13 cellular contexts compared by ENCODE assay signal in the genomic region with DNA sequence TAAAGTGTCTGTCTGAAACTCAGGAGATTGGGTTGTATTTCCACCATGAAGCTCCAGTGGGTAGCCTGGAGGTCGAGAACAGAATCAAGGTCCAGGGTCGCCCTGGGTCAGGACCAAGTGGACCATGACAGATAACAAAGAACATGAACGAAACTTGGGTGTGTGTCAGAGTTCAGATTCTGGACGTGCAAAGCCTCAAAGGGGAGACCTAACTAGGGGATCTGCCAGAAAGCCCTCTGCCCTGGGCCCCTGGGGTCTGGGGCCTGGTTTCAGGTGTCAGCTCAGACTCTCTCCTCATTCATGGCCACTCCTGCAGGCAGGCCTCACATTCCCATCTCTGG. TPM values are rescaled to one million over a fixed set of nuclear protein-coding genes. Genes with fewer than 3 reads are reported as not detected.
DNase-seq lines count a peak whose midpoint lies in the region; ATAC-seq and TF ChIP-seq lines count a peak whose summit lies in the region.
"Had no signal": no experiment of that assay in that cellular context is flagged by ENCODE, and none has a peak within 500 bp of the region (broad histone marks: within the 10 kb centered on the region; RNA-seq: fewer than 3 reads in every experiment).

No MANE protein-coding gene starts in this region.

- H3K79me2 ChIP-seq in osteoblast (ENCODE audit: insufficient read depth, low read length): peaks cover 4% of the 10 kb centered on the region

- peaks cover 0 to 3% (median 0%) of the 10 kb centered on the region in 7 donors for H3K9me3 Mint-ChIP-seq in naive B cell
- no peaks in the 10 kb centered on the region for H3K9me3 Mint-ChIP-seq in activated CD4-positive, alpha-beta T cell treated with anti-CD3 and anti-CD28 coated beads, Interleukin-2, amount 10 ng/mL, durations not matched to agents 24 days and 14 days

- H3K36me3 Mint-ChIP-seq in naive B cell: peaks cover under 1 to 5% of the 10 kb centered on the region in 2 donors
- H3K36me3 Mint-ChIP-seq in activated CD4-positive, alpha-beta T cell treated with anti-CD3 and anti-CD28 coated beads, Interleukin-2, amount 10 ng/mL, durations not matched to agents 24 days and 14 days (ENCODE audit: low read depth): peaks cover 6% of the 10 kb centered on the region

- peaks cover 0 to 75% (median 46%) of the 10 kb centered on the region in 4 donors for H3K4me1 ChIP-seq in tibial nerve
- H3K4me1 ChIP-seq in osteoblast (ENCODE audit: insufficient read depth, low read length): peaks cover 24% of the 10 kb centered on the region

- no peaks in the 10 kb centered on the region for H3K27me3 ChIP-seq in tibial nerve
- H3K27me3 ChIP-seq in osteoblast (ENCODE audit: insufficient read depth, low read length): no peaks in the 10 kb centered on the region

- TF ChIP-seq EP300 in tibial nerve (IDR thresholded peaks at IDR 0.05): no peak

- peaks cover 0 to 15% (median 9%) of the 10 kb centered on the region in 3 donors for H3K27me3 Mint-ChIP-seq in naive B cell
- no peaks in the 10 kb centered on the region for H3K27me3 Mint-ChIP-seq in activated CD4-positive, alpha-beta T cell treated with anti-CD3 and anti-CD28 coated beads, Interleukin-2, amount 10 ng/mL, durations not matched to agents 24 days and 14 days

- no peak for TF ChIP-seq CTCF in tibial nerve (IDR thresholded peaks at IDR 0.05)
- no peak for TF ChIP-seq CTCF in osteoblast (IDR thresholded peaks at IDR 0.05; ENCODE audit: extremely low read depth, low read depth, low read length)

- peak overlapping the region; percentile 66 to 78 (median 74) for H3K4me3 ChIP-seq in tibial nerve
- H3K4me3 ChIP-seq in osteoblast (ENCODE audit: insufficient read depth, low read length): no peak overlapping the region
- H3K4me3 ChIP-seq: A549 had no signal

- intact Hi-C loops in activated CD4-positive, alpha-beta T cell treated with anti-CD3 and anti-CD28 coated beads, Interleukin-2, amount 10 ng/mL, durations not matched to agents 24 days and 14 days (cut with micrococcal nuclease): no loop called here

- H2AFZ ChIP-seq in osteoblast (ENCODE audit: low read length): no peak overlapping the region

- DNase-seq in activated CD8-positive, alpha-beta memory T cell treated with anti-CD3 and anti-CD28 coated beads for 24 hours: peak; percentile 45
- DNase-seq in activated CD8-positive, alpha-beta memory T cell treated with anti-CD3 and anti-CD28 coated beads, Interleukin-2, amount 50 U/mL, for 48 hours: no peak
- DNase-seq in ecto neural progenitor cell (ENCODE audit: low spot score) (peak; percentile 40), naive B cell (no peak), tibial nerve (ENCODE audit: low spot score in 2 of 2) (peak in 1 of 2 donors; percentile 11), osteoblast (ENCODE audit: insufficient read length, low spot score, missing footprints) (no peak)
- no peak for DNase-seq in activated CD4-positive, alpha-beta T cell treated with anti-CD3 and anti-CD28 coated beads, Interleukin-2, amount 10 ng/mL, durations not matched to agents 24 days and 14 days
- DNase-seq: activated gamma-delta T cell treated with Interleukin-2 at 50 U/mL for 16 hours; NCI-H1694 treated with DMSO at 0.1 percent for 48 hours; stimulated activated naive CD4-positive, alpha-beta T cell had no signal

- peaks cover 0 to 7% (median 0%) of the 10 kb centered on the region in 3 donors for H3K36me3 ChIP-seq in tibial nerve
- no peaks in the 10 kb centered on the region for H3K36me3 ChIP-seq in osteoblast (ENCODE audit: insufficient read depth, low read length)

- H3K27ac Mint-ChIP-seq in naive B cell: no peak overlapping the region
- H3K27ac Mint-ChIP-seq in activated CD4-positive, alpha-beta T cell treated with anti-CD3 and anti-CD28 coated beads, Interleukin-2, amount 10 ng/mL, durations not matched to agents 24 days and 14 days: no peak overlapping the region

- peak overlapping the region in 6 of 8 donors; percentile 9 to 93 (median 58) for H3K4me3 Mint-ChIP-seq in naive B cell
- H3K4me3 Mint-ChIP-seq in activated CD4-positive, alpha-beta T cell treated with anti-CD3 and anti-CD28 coated beads, Interleukin-2, amount 10 ng/mL, durations not matched to agents 24 days and 14 days: no peak overlapping the region

- H3K27ac ChIP-seq in tibial nerve (peak overlapping the region; percentile 79 to 94 (median 91)), osteoblast (ENCODE audit: low read depth, low read length) (no peak overlapping the region)
- H3K27ac ChIP-seq: A549 had no signal

- no peak overlapping the region for H3K4me2 ChIP-seq in osteoblast (ENCODE audit: insufficient read depth, low read length)

- 30 to 54% methylated on average over 4 of the region's 4 CpGs for WGBS in tibial nerve, 2 donors

- H3K9me3 ChIP-seq in tibial nerve: no peaks in the 10 kb centered on the region
- no peaks in the 10 kb centered on the region for H3K9me3 ChIP-seq in osteoblast (ENCODE audit: low read depth, low read length)
- H3K9me3 ChIP-seq: A549 had no signal

- H4K20me1 ChIP-seq in osteoblast (ENCODE audit: insufficient read depth, low read length): no peaks in the 10 kb centered on the region

- H3K4me1 Mint-ChIP-seq in naive B cell: peaks cover 46 to 74% (median 57%) of the 10 kb centered on the region in 3 donors
- peaks cover 23% of the 10 kb centered on the region for H3K4me1 Mint-ChIP-seq in activated CD4-positive, alpha-beta T cell treated with anti-CD3 and anti-CD28 coated beads, Interleukin-2, amount 10 ng/mL, durations not matched to agents 24 days and 14 days

- no peak for TF ChIP-seq POLR2A in tibial nerve (IDR thresholded peaks at IDR 0.05)

- ATAC-seq in naive B cell (ENCODE audit: low read depth in 2 of 2): no peak
- ATAC-seq in GM21526 (IDR thresholded peaks at IDR 0.05; ENCODE audit: low FRiP score, unreplicated experiment): no peak
- ATAC-seq: A549 had no signal

RNA-seq across cellular contexts. Expression of gene RASSF4, which starts 1.6 kb away (rescaled TPM):
- polyA plus RNA-seq in naive B cell (ENCODE audit: low read depth in 6 of 6): under 1 TPM in 4 of 6 donors, not detected in 2; 0.06 to 0.60 (median 0.27) TPM
- total RNA-seq in tibial nerve: 100 to 1,000 TPM; 153 to 275 (median 185) TPM
- total RNA-seq in activated CD4-positive, alpha-beta T cell treated with anti-CD3 and anti-CD28 coated beads, Interleukin-2, amount 10 ng/mL, durations not matched to agents 24 days and 14 days: 1.3 and 1.5 TPM in 2 replicates
- 2.9 and 4.0 TPM in 2 replicates for total RNA-seq in osteoblast

RNA-seq across cellular contexts. Expression of gene DEPP1, which starts 17.4 kb away (rescaled TPM):
- not detected for polyA plus RNA-seq in naive B cell (ENCODE audit: low read depth in 6 of 6)
- 1,000 to 10,000 TPM in 1 of 4 donors, 100 to 1,000 TPM in 3; 530 to 1,439 (median 798) TPM for total RNA-seq in tibial nerve
- total RNA-seq in activated CD4-positive, alpha-beta T cell treated with anti-CD3 and anti-CD28 coated beads, Interleukin-2, amount 10 ng/mL, durations not matched to agents 24 days and 14 days: 3.3 and 4.3 TPM in 2 replicates
- 43.6 and 87.6 TPM in 2 replicates for total RNA-seq in osteoblast

RNA-seq across cellular contexts. Expression of gene ZNF22, which starts 39.5 kb away (rescaled TPM):
- 10 to 100 TPM; 52.9 to 73.2 (median 61.9) TPM for polyA plus RNA-seq in naive B cell (ENCODE audit: low read depth in 6 of 6)
- total RNA-seq in tibial nerve: 10 to 100 TPM; 23.4 to 30.2 (median 26.0) TPM
- 26.0 and 26.7 TPM in 2 replicates for total RNA-seq in activated CD4-positive, alpha-beta T cell treated with anti-CD3 and anti-CD28 coated beads, Interleukin-2, amount 10 ng/mL, durations not matched to agents 24 days and 14 days
- 13.8 and 14.4 TPM in 2 replicates for total RNA-seq in osteoblast

RNA-seq across cellular contexts. Expression of gene TMEM72, which starts 50.1 kb away (rescaled TPM):
- not detected for polyA plus RNA-seq in naive B cell (ENCODE audit: low read depth in 6 of 6)
- total RNA-seq in tibial nerve (under 1 TPM in 2 of 4 donors, not detected in 2; 0.20 to 0.21 TPM), osteoblast (not detected in 2 replicates)
- not detected in 2 replicates for total RNA-seq in activated CD4-positive, alpha-beta T cell treated with anti-CD3 and anti-CD28 coated beads, Interleukin-2, amount 10 ng/mL, durations not matched to agents 24 days and 14 days
- total RNA-seq: G401 had no signal
- polyA plus RNA-seq: A549 had no signal

Comparison
In these comparisons a context has a peak if more than half of its experiments do, and no peak if none do; other contexts are left out.
1. DNase-seq: peak in activated CD8-positive, alpha-beta memory T cell treated with anti-CD3 and anti-CD28 coated beads for 24 hours (single experiment) and ecto neural progenitor cell (single experiment); none in activated CD8-positive, alpha-beta memory T cell treated with anti-CD3 and anti-CD28 coated beads, Interleukin-2, amount 50 U/mL, for 48 hours (single experiment), naive B cell (single experiment), activated CD4-positive, alpha-beta T cell treated with anti-CD3 and anti-CD28 coated beads, Interleukin-2, amount 10 ng/mL, durations not matched to agents 24 days and 14 days (single experiment) and osteoblast (single experiment).
2. RNA of gene RASSF4, which starts 1.6 kb away (total RNA-seq): 153 to 275 TPM in tibial nerve; 2.9 to 4.0 TPM in osteoblast and 1.3 to 1.5 TPM in activated CD4-positive, alpha-beta T cell treated with anti-CD3 and anti-CD28 coated beads, Interleukin-2, amount 10 ng/mL, durations not matched to agents 24 days and 14 days; every median in the first group is over 10 times any median in the second.